In genomic region chr20:49187330-49188100, GRCh38 we compare ENCODE assay signal across 8 cellular contexts. TPM values are rescaled to one million over a fixed set of nuclear protein-coding genes. Genes with fewer than 3 reads are reported as not detected.
DNase-seq lines count a peak whose midpoint lies in the region; ATAC-seq lines count a peak whose summit lies in the region.

No MANE protein-coding gene starts in this region.

- H3K27me3 Mint-ChIP-seq in memory B cell: no peaks in the 10 kb centered on the region
- H3K27me3 Mint-ChIP-seq in stimulated activated naive CD8-positive, alpha-beta T cell treated with anti-CD3 and anti-CD28 coated beads, Interleukin-15, Interleukin-2, amounts not matched to agents 100 ng/mL and 50 ng/mL, for 24 hours: peaks cover 6% of the 10 kb centered on the region

- peak overlapping the region; percentile 91 for H3K4me3 Mint-ChIP-seq in memory B cell
- H3K4me3 Mint-ChIP-seq in stimulated activated naive CD8-positive, alpha-beta T cell treated with anti-CD3 and anti-CD28 coated beads, Interleukin-15, Interleukin-2, amounts not matched to agents 100 ng/mL and 50 ng/mL, for 24 hours: peak overlapping the region; percentile 92

- H3K9me3 Mint-ChIP-seq in memory B cell: no peaks in the 10 kb centered on the region
- H3K9me3 Mint-ChIP-seq in stimulated activated naive CD8-positive, alpha-beta T cell treated with anti-CD3 and anti-CD28 coated beads, Interleukin-15, Interleukin-2, amounts not matched to agents 100 ng/mL and 50 ng/mL, for 24 hours: no peaks in the 10 kb centered on the region

- DNase-seq in NK-92 treated with Interleukin-12 subunit alpha and Interleukin-12 subunit beta, amount 100 ng/mL, for 24 hours (lab: John Stamatoyannopoulos, UW): peak; percentile 61
- DNase-seq in NK-92 (lab: John Stamatoyannopoulos, UW; ENCODE audit: unreplicated experiment): no peak
- DNase-seq in T follicular helper cell (ENCODE audit: low read depth): peak; percentile 24
- peak; percentile 11 for DNase-seq in cerebellum (ENCODE audit: low spot score)
- peak in 1 of 2 donors; percentile 25 for DNase-seq in memory B cell (ENCODE audit: low spot score in 2 of 2)
- DNase-seq in NCI-H1694 treated with DMSO at 0.1 percent for 48 hours (lab: John Stamatoyannopoulos, UW): no peak

- H3K36me3 Mint-ChIP-seq in memory B cell: no peaks in the 10 kb centered on the region
- peaks cover 29% of the 10 kb centered on the region for H3K36me3 Mint-ChIP-seq in stimulated activated naive CD8-positive, alpha-beta T cell treated with anti-CD3 and anti-CD28 coated beads, Interleukin-15, Interleukin-2, amounts not matched to agents 100 ng/mL and 50 ng/mL, for 24 hours (ENCODE audit: low read depth)

- peaks cover 28% of the 10 kb centered on the region for H3K4me1 Mint-ChIP-seq in memory B cell
- peaks cover 40% of the 10 kb centered on the region for H3K4me1 Mint-ChIP-seq in stimulated activated naive CD8-positive, alpha-beta T cell treated with anti-CD3 and anti-CD28 coated beads, Interleukin-15, Interleukin-2, amounts not matched to agents 100 ng/mL and 50 ng/mL, for 24 hours (ENCODE audit: low read depth)

- peak overlapping the region; percentile 76 for H3K27ac Mint-ChIP-seq in memory B cell
- H3K27ac Mint-ChIP-seq in stimulated activated naive CD8-positive, alpha-beta T cell treated with anti-CD3 and anti-CD28 coated beads, Interleukin-15, Interleukin-2, amounts not matched to agents 100 ng/mL and 50 ng/mL, for 24 hours: peak overlapping the region; percentile 91

- peak; percentile 2 for ATAC-seq in HG03196 (IDR thresholded peaks at IDR 0.05; ENCODE audit: unreplicated experiment)
- peak; percentile 34 for ATAC-seq in memory B cell (ENCODE audit: low read depth)

RNA-seq across cellular contexts. Expression of gene STAU1, which starts 0.6 kb away (rescaled TPM):
- 36.0 TPM for total RNA-seq in cerebellum

RNA-seq across cellular contexts. Expression of gene DDX27, which starts 31.7 kb away (rescaled TPM):
- total RNA-seq in cerebellum: 17.1 TPM

Comparison
In these comparisons a context has a peak if more than half of its experiments do, and no peak if none do; other contexts are left out.
1. DNase-seq: peak in NK-92 treated with Interleukin-12 subunit alpha and Interleukin-12 subunit beta, amount 100 ng/mL, for 24 hours (single experiment), T follicular helper cell (single experiment) and cerebellum (single experiment); none in NK-92 (single experiment) and NCI-H1694 treated with DMSO at 0.1 percent for 48 hours (single experiment).